17 cellular contexts compared by ENCODE assay signal in the genomic region with DNA sequence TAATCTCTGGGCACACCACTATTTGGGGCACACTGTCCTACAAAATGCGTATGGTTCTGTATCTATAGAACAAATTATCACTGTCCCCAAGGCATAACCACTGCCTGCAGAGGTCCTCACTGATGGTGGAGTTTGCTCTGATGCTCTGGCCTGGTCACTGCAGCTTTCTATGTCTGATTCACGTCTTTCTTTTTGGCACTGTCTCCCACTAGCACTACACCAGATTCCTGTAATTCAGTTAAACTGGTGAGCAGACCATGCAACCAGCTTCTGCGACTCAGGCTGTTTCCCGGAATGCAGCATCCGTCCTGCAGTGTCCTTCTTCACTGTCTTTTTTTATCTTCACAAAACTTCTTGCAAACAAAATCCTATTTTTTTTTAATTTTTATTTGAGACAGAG.
DNase-seq lines count a peak whose midpoint lies in the region; ATAC-seq and TF ChIP-seq lines count a peak whose summit lies in the region.
"Had no signal": no experiment of that assay in that cellular context is flagged by ENCODE, and none has a peak within 500 bp of the region (broad histone marks: within the 10 kb centered on the region; RNA-seq: fewer than 3 reads in every experiment).

No MANE protein-coding gene starts in this region.

- H3K4me3 ChIP-seq in GM23248 (no peak overlapping the region), osteoblast (ENCODE audit: insufficient read depth, low read length) (no peak overlapping the region)

- H3K36me3 Mint-ChIP-seq in T-helper 17 cell (ENCODE audit: low read depth) = no peaks in the 10 kb centered on the region

- no peak overlapping the region for H3K9ac ChIP-seq in GM23248

- H4K20me1 ChIP-seq in GM23248 (ENCODE audit: insufficient read depth) (no peaks in the 10 kb centered on the region), osteoblast (ENCODE audit: insufficient read depth, low read length) (no peaks in the 10 kb centered on the region)

- H3K4me3 Mint-ChIP-seq in T-helper 17 cell = no peak overlapping the region

- DNase-seq in AG08395 (ENCODE audit: low spot score) (peak; percentile 22), GM23248 (peak; percentile 25), T-helper 17 cell (no peak), osteoblast (ENCODE audit: insufficient read length, low spot score, missing footprints) (peak; percentile 89), retina (no peak), AML-193 (lab: John Stamatoyannopoulos, UW) (no peak)
- DNase-seq: Kasumi-1, NCI-H1105, NCI-H1436 treated with DMSO at 0.1 percent for 48 hours, NCI-H1930, NCI-H2107, NCI-H446, NCI-H524 treated with DMSO at 0.1 percent for 48 hours, NCI-H774, SIG-M5, T-helper 1 cell had no signal

- H3K79me2 ChIP-seq in GM23248 (ENCODE audit: insufficient read depth) (no peaks in the 10 kb centered on the region), osteoblast (ENCODE audit: insufficient read depth, low read length) (no peaks in the 10 kb centered on the region)

- H3K4me2 ChIP-seq in GM23248 (ENCODE audit: unreplicated experiment) (no peak overlapping the region), osteoblast (ENCODE audit: insufficient read depth, low read length) (no peak overlapping the region)

- ATAC-seq in T-helper 17 cell (no peak), GM21515 (IDR thresholded peaks at IDR 0.05; ENCODE audit: unreplicated experiment) (no peak)

- no peaks in the 10 kb centered on the region for H3K27me3 Mint-ChIP-seq in T-helper 17 cell

- peak overlapping the region; percentile 9 for H3K27ac Mint-ChIP-seq in T-helper 17 cell

- TF ChIP-seq CTCF in osteoblast (IDR thresholded peaks at IDR 0.05; ENCODE audit: extremely low read depth, low read depth, low read length) = no peak

- H3K9me3 ChIP-seq in GM23248 (ENCODE audit: low read depth) (no peaks in the 10 kb centered on the region), T-helper 17 cell (ENCODE audit: control insufficient read depth, low read length, poor library complexity, severe bottlenecking) (no peaks in the 10 kb centered on the region), osteoblast (ENCODE audit: low read depth, low read length) (no peaks in the 10 kb centered on the region)

- H3F3A ChIP-seq in GM23248 (ENCODE audit: insufficient read depth) = no peaks in the 10 kb centered on the region

- H3K4me1 Mint-ChIP-seq in T-helper 17 cell = peaks cover 30% of the 10 kb centered on the region

- no peak overlapping the region for H3K27ac ChIP-seq in GM23248
- H3K27ac ChIP-seq in osteoblast (ENCODE audit: low read depth, low read length) = no peak overlapping the region

- in situ Hi-C loops in GM23248 (cut with MboI) = no loop called here

- H2AFZ ChIP-seq in GM23248 = no peak overlapping the region
- no peak overlapping the region for H2AFZ ChIP-seq in osteoblast (ENCODE audit: low read length)

- H3K36me3 ChIP-seq in GM23248 (ENCODE audit: low read depth) = no peaks in the 10 kb centered on the region
- H3K36me3 ChIP-seq in osteoblast (ENCODE audit: insufficient read depth, low read length) = no peaks in the 10 kb centered on the region

- 78 to 80% methylated on average over 5 of the region's 5 CpGs for WGBS in GM23248 (ENCODE audit: low coverage in 1 of 2, low lambda C conversion rate in 2 of 2, missing lambda C conversion rate in 2 of 2), 2 experiments

- no peaks in the 10 kb centered on the region for H3K9me2 ChIP-seq in GM23248 (ENCODE audit: insufficient read depth)

- H3K27me3 ChIP-seq in GM23248 (replicated peaks; ENCODE audit: insufficient read depth) = no peaks in the 10 kb centered on the region
- no peaks in the 10 kb centered on the region for H3K27me3 ChIP-seq in osteoblast (ENCODE audit: insufficient read depth, low read length)

- no peaks in the 10 kb centered on the region for H3K4me1 ChIP-seq in GM23248 (ENCODE audit: insufficient read depth)
- H3K4me1 ChIP-seq in osteoblast (ENCODE audit: insufficient read depth, low read length) = peaks cover 10% of the 10 kb centered on the region

Comparison
In these comparisons a context has a peak if more than half of its experiments do, and no peak if none do; other contexts are left out.
1. DNase-seq: peak in AG08395 (single experiment), GM23248 (single experiment) and osteoblast (single experiment); none in T-helper 17 cell (0 of 3), retina (single experiment) and AML-193 (0 of 2).